1 cellular context compared by ENCODE assay signal in the genomic region with DNA sequence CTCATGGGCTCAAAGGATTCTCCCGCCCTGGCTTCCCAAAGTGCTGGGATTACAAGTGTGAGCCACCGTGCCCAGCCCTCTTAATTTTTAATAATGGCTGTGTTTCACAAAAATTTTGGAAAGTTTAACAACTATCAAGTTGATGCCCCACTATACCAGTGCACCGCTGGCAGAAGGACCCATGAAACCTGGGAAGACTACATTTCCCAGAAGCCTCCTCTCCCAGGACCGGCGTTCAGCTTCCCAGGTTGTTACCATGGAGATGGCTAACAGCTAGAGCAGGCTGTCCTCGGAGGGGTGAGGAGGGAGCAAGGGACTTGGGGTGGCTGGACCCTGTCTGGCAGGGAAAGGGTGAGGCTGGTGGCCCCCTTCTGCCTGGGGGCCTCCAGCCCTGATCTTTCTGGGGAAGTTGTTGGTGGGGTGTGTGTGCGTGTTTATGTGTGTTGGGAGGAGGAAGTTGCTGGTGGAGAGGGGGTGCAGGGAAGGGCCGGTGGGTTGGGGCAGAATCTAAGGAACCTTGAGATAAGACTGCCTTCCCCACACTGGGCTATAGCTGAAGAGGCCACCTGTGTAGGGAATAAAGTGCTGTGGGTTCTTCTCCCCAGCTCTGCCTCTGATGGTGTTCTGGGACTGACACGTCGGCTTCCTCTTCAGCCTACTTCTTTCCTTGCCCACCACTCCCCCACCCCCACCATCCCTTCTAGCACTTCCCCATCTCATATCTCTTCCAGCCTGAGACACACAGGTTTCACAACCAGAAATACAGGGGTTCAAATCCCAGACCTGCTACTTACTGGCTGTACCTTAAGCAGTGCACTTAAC.
TF ChIP-seq lines count a peak whose summit lies in the region.

A gene with protein sequence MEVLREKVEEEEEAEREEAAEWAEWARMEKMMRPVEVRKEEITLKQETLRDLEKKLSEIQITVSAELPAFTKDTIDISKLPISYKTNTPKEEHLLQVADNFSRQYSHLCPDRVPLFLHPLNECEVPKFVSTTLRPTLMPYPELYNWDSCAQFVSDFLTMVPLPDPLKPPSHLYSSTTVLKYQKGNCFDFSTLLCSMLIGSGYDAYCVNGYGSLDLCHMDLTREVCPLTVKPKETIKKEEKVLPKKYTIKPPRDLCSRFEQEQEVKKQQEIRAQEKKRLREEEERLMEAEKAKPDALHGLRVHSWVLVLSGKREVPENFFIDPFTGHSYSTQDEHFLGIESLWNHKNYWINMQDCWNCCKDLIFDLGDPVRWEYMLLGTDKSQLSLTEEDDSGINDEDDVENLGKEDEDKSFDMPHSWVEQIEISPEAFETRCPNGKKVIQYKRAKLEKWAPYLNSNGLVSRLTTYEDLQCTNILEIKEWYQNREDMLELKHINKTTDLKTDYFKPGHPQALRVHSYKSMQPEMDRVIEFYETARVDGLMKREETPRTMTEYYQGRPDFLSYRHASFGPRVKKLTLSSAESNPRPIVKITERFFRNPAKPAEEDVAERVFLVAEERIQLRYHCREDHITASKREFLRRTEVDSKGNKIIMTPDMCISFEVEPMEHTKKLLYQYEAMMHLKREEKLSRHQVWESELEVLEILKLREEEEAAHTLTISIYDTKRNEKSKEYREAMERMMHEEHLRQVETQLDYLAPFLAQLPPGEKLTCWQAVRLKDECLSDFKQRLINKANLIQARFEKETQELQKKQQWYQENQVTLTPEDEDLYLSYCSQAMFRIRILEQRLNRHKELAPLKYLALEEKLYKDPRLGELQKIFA (plus strand): TSS at position 251 of the 822 bp plus-strand sequence. CDS start 3,144 bp downstream, outside the sequence.

TF ChIP-seq in K562, 482 proteins besides CTCF, POLR2A, EP300 and RAD21 (continued from another document and continues in another):
- TF ChIP-seq, protein P1, sequence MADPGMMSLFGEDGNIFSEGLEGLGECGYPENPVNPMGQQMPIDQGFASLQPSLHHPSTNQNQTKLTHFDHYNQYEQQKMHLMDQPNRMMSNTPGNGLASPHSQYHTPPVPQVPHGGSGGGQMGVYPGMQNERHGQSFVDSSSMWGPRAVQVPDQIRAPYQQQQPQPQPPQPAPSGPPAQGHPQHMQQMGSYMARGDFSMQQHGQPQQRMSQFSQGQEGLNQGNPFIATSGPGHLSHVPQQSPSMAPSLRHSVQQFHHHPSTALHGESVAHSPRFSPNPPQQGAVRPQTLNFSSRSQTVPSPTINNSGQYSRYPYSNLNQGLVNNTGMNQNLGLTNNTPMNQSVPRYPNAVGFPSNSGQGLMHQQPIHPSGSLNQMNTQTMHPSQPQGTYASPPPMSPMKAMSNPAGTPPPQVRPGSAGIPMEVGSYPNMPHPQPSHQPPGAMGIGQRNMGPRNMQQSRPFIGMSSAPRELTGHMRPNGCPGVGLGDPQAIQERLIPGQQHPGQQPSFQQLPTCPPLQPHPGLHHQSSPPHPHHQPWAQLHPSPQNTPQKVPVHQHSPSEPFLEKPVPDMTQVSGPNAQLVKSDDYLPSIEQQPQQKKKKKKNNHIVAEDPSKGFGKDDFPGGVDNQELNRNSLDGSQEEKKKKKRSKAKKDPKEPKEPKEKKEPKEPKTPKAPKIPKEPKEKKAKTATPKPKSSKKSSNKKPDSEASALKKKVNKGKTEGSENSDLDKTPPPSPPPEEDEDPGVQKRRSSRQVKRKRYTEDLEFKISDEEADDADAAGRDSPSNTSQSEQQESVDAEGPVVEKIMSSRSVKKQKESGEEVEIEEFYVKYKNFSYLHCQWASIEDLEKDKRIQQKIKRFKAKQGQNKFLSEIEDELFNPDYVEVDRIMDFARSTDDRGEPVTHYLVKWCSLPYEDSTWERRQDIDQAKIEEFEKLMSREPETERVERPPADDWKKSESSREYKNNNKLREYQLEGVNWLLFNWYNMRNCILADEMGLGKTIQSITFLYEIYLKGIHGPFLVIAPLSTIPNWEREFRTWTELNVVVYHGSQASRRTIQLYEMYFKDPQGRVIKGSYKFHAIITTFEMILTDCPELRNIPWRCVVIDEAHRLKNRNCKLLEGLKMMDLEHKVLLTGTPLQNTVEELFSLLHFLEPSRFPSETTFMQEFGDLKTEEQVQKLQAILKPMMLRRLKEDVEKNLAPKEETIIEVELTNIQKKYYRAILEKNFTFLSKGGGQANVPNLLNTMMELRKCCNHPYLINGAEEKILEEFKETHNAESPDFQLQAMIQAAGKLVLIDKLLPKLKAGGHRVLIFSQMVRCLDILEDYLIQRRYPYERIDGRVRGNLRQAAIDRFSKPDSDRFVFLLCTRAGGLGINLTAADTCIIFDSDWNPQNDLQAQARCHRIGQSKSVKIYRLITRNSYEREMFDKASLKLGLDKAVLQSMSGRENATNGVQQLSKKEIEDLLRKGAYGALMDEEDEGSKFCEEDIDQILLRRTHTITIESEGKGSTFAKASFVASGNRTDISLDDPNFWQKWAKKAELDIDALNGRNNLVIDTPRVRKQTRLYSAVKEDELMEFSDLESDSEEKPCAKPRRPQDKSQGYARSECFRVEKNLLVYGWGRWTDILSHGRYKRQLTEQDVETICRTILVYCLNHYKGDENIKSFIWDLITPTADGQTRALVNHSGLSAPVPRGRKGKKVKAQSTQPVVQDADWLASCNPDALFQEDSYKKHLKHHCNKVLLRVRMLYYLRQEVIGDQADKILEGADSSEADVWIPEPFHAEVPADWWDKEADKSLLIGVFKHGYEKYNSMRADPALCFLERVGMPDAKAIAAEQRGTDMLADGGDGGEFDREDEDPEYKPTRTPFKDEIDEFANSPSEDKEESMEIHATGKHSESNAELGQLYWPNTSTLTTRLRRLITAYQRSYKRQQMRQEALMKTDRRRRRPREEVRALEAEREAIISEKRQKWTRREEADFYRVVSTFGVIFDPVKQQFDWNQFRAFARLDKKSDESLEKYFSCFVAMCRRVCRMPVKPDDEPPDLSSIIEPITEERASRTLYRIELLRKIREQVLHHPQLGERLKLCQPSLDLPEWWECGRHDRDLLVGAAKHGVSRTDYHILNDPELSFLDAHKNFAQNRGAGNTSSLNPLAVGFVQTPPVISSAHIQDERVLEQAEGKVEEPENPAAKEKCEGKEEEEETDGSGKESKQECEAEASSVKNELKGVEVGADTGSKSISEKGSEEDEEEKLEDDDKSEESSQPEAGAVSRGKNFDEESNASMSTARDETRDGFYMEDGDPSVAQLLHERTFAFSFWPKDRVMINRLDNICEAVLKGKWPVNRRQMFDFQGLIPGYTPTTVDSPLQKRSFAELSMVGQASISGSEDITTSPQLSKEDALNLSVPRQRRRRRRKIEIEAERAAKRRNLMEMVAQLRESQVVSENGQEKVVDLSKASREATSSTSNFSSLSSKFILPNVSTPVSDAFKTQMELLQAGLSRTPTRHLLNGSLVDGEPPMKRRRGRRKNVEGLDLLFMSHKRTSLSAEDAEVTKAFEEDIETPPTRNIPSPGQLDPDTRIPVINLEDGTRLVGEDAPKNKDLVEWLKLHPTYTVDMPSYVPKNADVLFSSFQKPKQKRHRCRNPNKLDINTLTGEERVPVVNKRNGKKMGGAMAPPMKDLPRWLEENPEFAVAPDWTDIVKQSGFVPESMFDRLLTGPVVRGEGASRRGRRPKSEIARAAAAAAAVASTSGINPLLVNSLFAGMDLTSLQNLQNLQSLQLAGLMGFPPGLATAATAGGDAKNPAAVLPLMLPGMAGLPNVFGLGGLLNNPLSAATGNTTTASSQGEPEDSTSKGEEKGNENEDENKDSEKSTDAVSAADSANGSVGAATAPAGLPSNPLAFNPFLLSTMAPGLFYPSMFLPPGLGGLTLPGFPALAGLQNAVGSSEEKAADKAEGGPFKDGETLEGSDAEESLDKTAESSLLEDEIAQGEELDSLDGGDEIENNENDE (IDR thresholded peaks at IDR 0.05; ENCODE audit: low read depth, low read length): no peak
- TF ChIP-seq POU5F1 (IDR thresholded peaks at IDR 0.05; ENCODE audit: borderline replicate concordance, low read depth, low read length, partially characterized antibody): no peak
- TF ChIP-seq WHSC1 (IDR thresholded peaks at IDR 0.05; ENCODE audit: low read length): no peak
- 0 out of 2 replicates have a peak, but pooled peaks have one; percentile 42 for TF ChIP-seq HDGF (IDR thresholded peaks at IDR 0.05)
- TF ChIP-seq ZBTB8A (IDR thresholded peaks at IDR 0.05; ENCODE audit: partially characterized antibody): no peak
- no peak for TF ChIP-seq ZNF408 (CRISPR knock-in tag; IDR thresholded peaks at IDR 0.05; ENCODE audit: low read depth)
- no peak for TF ChIP-seq ZNF12 (CRISPR knock-in tag; IDR thresholded peaks at IDR 0.05)
- TF ChIP-seq IRF2 (CRISPR knock-in tag; IDR thresholded peaks at IDR 0.05): no peak
- no peak for TF ChIP-seq GABPB2 (CRISPR knock-in tag; conservative IDR thresholded peaks at IDR 0.05)
- no peak for TF ChIP-seq TAF15 (IDR thresholded peaks at IDR 0.05; ENCODE audit: low read depth, low read length)
- TF ChIP-seq POLR2AphosphoS5 (IDR thresholded peaks at IDR 0.05; ENCODE audit: control insufficient read depth, insufficient read depth, low read depth, low read length): no peak
- no peak for TF ChIP-seq ZNF280B (CRISPR knock-in tag; IDR thresholded peaks at IDR 0.05)
- TF ChIP-seq DDX20 (tag; IDR thresholded peaks at IDR 0.05; ENCODE audit: low read depth): no peak
- TF ChIP-seq SMARCE1 (IDR thresholded peaks at IDR 0.05): peak; percentile 66; the same call in 1 of the 2 replicates
- no peak for TF ChIP-seq ZNF695 (CRISPR knock-in tag; IDR thresholded peaks at IDR 0.05)
- TF ChIP-seq JUN (IDR thresholded peaks at IDR 0.05; ENCODE audit: borderline replicate concordance, low read depth, low read length): no peak
- TF ChIP-seq JUN (CRISPR knock-in tag; IDR thresholded peaks at IDR 0.05; ENCODE audit: borderline replicate concordance): no peak
- TF ChIP-seq, protein P2, sequence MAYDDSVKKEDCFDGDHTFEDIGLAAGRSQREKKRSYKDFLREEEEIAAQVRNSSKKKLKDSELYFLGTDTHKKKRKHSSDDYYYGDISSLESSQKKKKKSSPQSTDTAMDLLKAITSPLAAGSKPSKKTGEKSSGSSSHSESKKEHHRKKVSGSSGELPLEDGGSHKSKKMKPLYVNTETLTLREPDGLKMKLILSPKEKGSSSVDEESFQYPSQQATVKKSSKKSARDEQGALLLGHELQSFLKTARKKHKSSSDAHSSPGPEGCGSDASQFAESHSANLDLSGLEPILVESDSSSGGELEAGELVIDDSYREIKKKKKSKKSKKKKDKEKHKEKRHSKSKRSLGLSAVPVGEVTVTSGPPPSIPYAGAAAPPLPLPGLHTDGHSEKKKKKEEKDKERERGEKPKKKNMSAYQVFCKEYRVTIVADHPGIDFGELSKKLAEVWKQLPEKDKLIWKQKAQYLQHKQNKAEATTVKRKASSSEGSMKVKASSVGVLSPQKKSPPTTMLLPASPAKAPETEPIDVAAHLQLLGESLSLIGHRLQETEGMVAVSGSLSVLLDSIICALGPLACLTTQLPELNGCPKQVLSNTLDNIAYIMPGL (CRISPR knock-in tag; IDR thresholded peaks at IDR 0.05): no peak
- TF ChIP-seq CHAMP1 (IDR thresholded peaks at IDR 0.05): no peak
- TF ChIP-seq HSF4 (CRISPR knock-in tag; IDR thresholded peaks at IDR 0.05; ENCODE audit: borderline replicate concordance): no peak
- TF ChIP-seq TAF7 (tag; IDR thresholded peaks at IDR 0.05): no peak
- no peak for TF ChIP-seq EGR1 (conservative IDR thresholded peaks at IDR 0.05)
- TF ChIP-seq KLF13 (tag; IDR thresholded peaks at IDR 0.05; ENCODE audit: borderline replicate concordance, low read depth): no peak
- TF ChIP-seq ZNF644 (tag; IDR thresholded peaks at IDR 0.05; ENCODE audit: low read depth): no peak
- no peak for TF ChIP-seq SAP30 (IDR thresholded peaks at IDR 0.05; ENCODE audit: borderline replicate concordance, insufficient read depth, low read depth, low read length, poor library complexity, severe bottlenecking)
